ENCODE assay signal across 16 cellular contexts in genomic region chr10:18500576-18500975, GRCh38.
DNase-seq lines count a peak whose midpoint lies in the region; ATAC-seq, FAIRE-seq and TF ChIP-seq lines count a peak whose summit lies in the region.
"Had no signal": no experiment of that assay in that cellular context is flagged by ENCODE, and none has a peak within 500 bp of the region (broad histone marks: within the 10 kb centered on the region; RNA-seq: fewer than 3 reads in every experiment).

No MANE protein-coding gene starts in this region.

- TF ChIP-seq EP300 in A549 (IDR thresholded peaks at IDR 0.05), result no peak

- H3K4me1 ChIP-seq in A549, result 0 out of 3 replicates have a peak, but pooled peaks cover 4% of the 10 kb centered on the region
- H3K4me1 ChIP-seq in KMS-11 (ENCODE audit: low read depth, poor library complexity, severe bottlenecking), result peaks cover 47% of the 10 kb centered on the region
- H3K4me1 ChIP-seq: SJCRH30 had no signal

- H3K9me3 ChIP-seq in A549, result no peaks in the 10 kb centered on the region
- H3K9me3 ChIP-seq: MG63, SJCRH30 had no signal

- no peak overlapping the region for H2AFZ ChIP-seq in KMS-11 (ENCODE audit: low read depth)

- no peaks in the 10 kb centered on the region for H3K36me3 ChIP-seq in KMS-11 (ENCODE audit: insufficient read depth)
- H3K36me3 ChIP-seq: MG63, SJCRH30 had no signal

- intact Hi-C loops in sciatic nerve (cut with DNase I), result no loop called here

- TF ChIP-seq RAD21 in A549 (conservative IDR thresholded peaks at IDR 0.05 in 1 of 2, IDR thresholded peaks at IDR 0.05 in 1 of 2), result no peak

- DNase-seq in A549 (ENCODE audit: low read depth in 1 of 2, low spot score in 1 of 2) (no peak), DMS53 (lab: John Stamatoyannopoulos, UW) (peak; percentile 34), sciatic nerve (ENCODE audit: low spot score) (no peak), EL (no peak)
- DNase-seq: CD8-positive, alpha-beta memory T cell; Kasumi-1; NCI-H1092 treated with DMSO at 0.1 percent for 48 hours; NCI-H2081; NCI-H524 treated with DMSO at 0.1 percent for 48 hours; SW 1271 had no signal

- ATAC-seq in A549 (no peak), sciatic nerve (no peak), HG03469 (IDR thresholded peaks at IDR 0.05; ENCODE audit: unreplicated experiment) (no peak)
- ATAC-seq: Panc1 had no signal

- no peaks in the 10 kb centered on the region for H3K79me2 ChIP-seq in KMS-11 (ENCODE audit: insufficient read depth, low read depth)

- TF ChIP-seq CTCF in A549 (IDR thresholded peaks at IDR 0.05) (no peak), KMS-11 (conservative IDR thresholded peaks at IDR 0.05; ENCODE audit: low read depth, low read length) (no peak)

- POLR2A ChIA-PET in A549 (lab: Yijun Ruan, JAX), result no interaction called here

- TF ChIP-seq POLR2A in A549 (IDR thresholded peaks at IDR 0.05; ENCODE audit: low read length), result no peak

- H3K27me3 ChIP-seq in KMS-11 (ENCODE audit: insufficient read depth, low read depth), result no peaks in the 10 kb centered on the region
- H3K27me3 ChIP-seq: MG63, SJCRH30 had no signal

- H3K27ac ChIP-seq in A549 (no peak overlapping the region), KMS-11 (peak overlapping the region; percentile 74; the same call in 1 of the 2 replicates), cingulate gyrus (ENCODE audit: low read depth, low read length) (peak overlapping the region; percentile 4)
- H3K27ac ChIP-seq: SJCRH30 had no signal

- no peaks in the 10 kb centered on the region for H4K20me1 ChIP-seq in KMS-11 (ENCODE audit: insufficient read depth)

- H3K4me2 ChIP-seq in A549, result peak overlapping the region; percentile 61; the same call in 2 of the 3 replicates
- peak overlapping the region; percentile 52 for H3K4me2 ChIP-seq in KMS-11

- H3K9ac ChIP-seq in KMS-11, result peak overlapping the region; percentile 33; the same call in 1 of the 2 replicates

- WGBS in A549 (ENCODE audit: missing lambda C conversion rate), result 72% methylated on average over 7 of the region's 7 CpGs

- H3K4me3 ChIP-seq in A549 (no peak overlapping the region), KMS-11 (IDR thresholded peaks at IDR 0.05; ENCODE audit: insufficient read depth, low read depth, low read length) (no peak overlapping the region)
- H3K4me3 ChIP-seq: MG63 had no signal

- CTCF ChIA-PET in A549 (lab: Yijun Ruan, JAX), result no interaction called here

- no peak for FAIRE-seq in A549 (lab: Jason Lieb, UNC)

TF ChIP-seq in A549, 52 proteins besides CTCF, POLR2A, EP300 and RAD21:
- no peak for TF ChIP-seq JUNB (IDR thresholded peaks at IDR 0.05)
- no peak for TF ChIP-seq HOXB13 (CRISPR knock-in tag; IDR thresholded peaks at IDR 0.05; ENCODE audit: low read depth)
- TF ChIP-seq, protein P1, sequence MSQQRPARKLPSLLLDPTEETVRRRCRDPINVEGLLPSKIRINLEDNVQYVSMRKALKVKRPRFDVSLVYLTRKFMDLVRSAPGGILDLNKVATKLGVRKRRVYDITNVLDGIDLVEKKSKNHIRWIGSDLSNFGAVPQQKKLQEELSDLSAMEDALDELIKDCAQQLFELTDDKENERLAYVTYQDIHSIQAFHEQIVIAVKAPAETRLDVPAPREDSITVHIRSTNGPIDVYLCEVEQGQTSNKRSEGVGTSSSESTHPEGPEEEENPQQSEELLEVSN (IDR thresholded peaks at IDR 0.05; ENCODE audit: borderline replicate concordance, low read depth), result no peak
- TF ChIP-seq SREBF2 (IDR thresholded peaks at IDR 0.05), result no peak
- no peak for TF ChIP-seq TFCP2L1 (CRISPR knock-in tag; IDR thresholded peaks at IDR 0.05)
- no peak for TF ChIP-seq RCOR1 (IDR thresholded peaks at IDR 0.05; ENCODE audit: low read depth, low read length)
- no peak for TF ChIP-seq JUN (IDR thresholded peaks at IDR 0.05)
- TF ChIP-seq NPAS2 (CRISPR knock-in tag; IDR thresholded peaks at IDR 0.05; ENCODE audit: borderline replicate concordance), result no peak
- TF ChIP-seq HES2 (IDR thresholded peaks at IDR 0.05), result no peak
- no peak for TF ChIP-seq ZFP36 (IDR thresholded peaks at IDR 0.05; ENCODE audit: borderline replicate concordance, partially characterized antibody)
- no peak for TF ChIP-seq SMC3 (IDR thresholded peaks at IDR 0.05)
- TF ChIP-seq FOSL2 (IDR thresholded peaks at IDR 0.05), result no peak
- no peak for TF ChIP-seq FOSL2 (CRISPR knock-in tag; IDR thresholded peaks at IDR 0.05)
- TF ChIP-seq BHLHE40 (IDR thresholded peaks at IDR 0.05; ENCODE audit: low read depth, low read length), result no peak

Comparison
In these comparisons a context has a peak if more than half of its experiments do, and no peak if none do; other contexts are left out.
1. H3K27ac ChIP-seq: peak in KMS-11 (single experiment) and cingulate gyrus (single experiment); none in A549 (0 of 2).